Comparison of ENCODE assay signal across 12 cellular contexts in genomic region chr20:33679758-33680485, GRCh38. TPM values are rescaled to one million over a fixed set of nuclear protein-coding genes. Genes with fewer than 3 reads are reported as not detected.
DNase-seq lines count a peak whose midpoint lies in the region; ATAC-seq, FAIRE-seq and TF ChIP-seq lines count a peak whose summit lies in the region.
"Had no signal": no experiment of that assay in that cellular context is flagged by ENCODE, and none has a peak within 500 bp of the region (broad histone marks: within the 10 kb centered on the region; RNA-seq: fewer than 3 reads in every experiment).

No MANE protein-coding gene starts in this region.

- no peak for ATAC-seq in HepG2
- no peak for ATAC-seq in right lobe of liver
- peak; percentile 50 for ATAC-seq in HG03135 (IDR thresholded peaks at IDR 0.05; ENCODE audit: unreplicated experiment)
- no peak for ATAC-seq in HG02623 (IDR thresholded peaks at IDR 0.05; ENCODE audit: unreplicated experiment)

- no peak overlapping the region for H2BK12ac ChIP-seq in H9 (ENCODE audit: insufficient read length, low read depth, low read length)

- DNase-seq in HepG2 (ENCODE audit: low spot score), result no peak
- no peak for DNase-seq in right lobe of liver
- peak; percentile 45 for DNase-seq in activated effector memory CD4-positive, alpha-beta T cell treated with Interleukin-2 at 50 U/mL for 16 hours
- DNase-seq in H9, result no peak
- DNase-seq in T1000 (lab: John Stamatoyannopoulos, UW), result no peak
- DNase-seq in NCI-H2171 treated with DMSO at 0.1 percent for 48 hours (lab: John Stamatoyannopoulos, UW), result no peak
- DNase-seq: islet precursor cell, NCI-H1694 had no signal

- intact Hi-C loops in HepG2 (cut with micrococcal nuclease; ENCODE audit: unreplicated experiment) (no loop called here), right lobe of liver (cut with DNase I) (loop anchor here in 1 of 2 donors (10.0 kb wide), 1 partner anchor 45 kb away; the partner anchor contains the start of gene PXMP4)

- CTCF ChIA-PET in HepG2 (lab: Yijun Ruan, JAX; ENCODE audit: low intra/inter-chr PET ratio, low total read pairs), result no interaction called here

- no peak overlapping the region for H2BK15ac ChIP-seq in H9 (ENCODE audit: low read depth, low read length)

- no peaks in the 10 kb centered on the region for H3K79me1 ChIP-seq in H9 (ENCODE audit: insufficient read depth, low read depth, low read length, poor library complexity, severe bottlenecking)

- H3K4me3 ChIP-seq in HepG2 (replicated peaks in 1 of 3; ENCODE audit: insufficient read depth in 1 of 3, low read depth in 2 of 3, low read length in 3 of 3) (no peak overlapping the region), right lobe of liver (no peak overlapping the region)

- no peaks in the 10 kb centered on the region for H3K9me3 Mint-ChIP-seq in H9

- H3K14ac ChIP-seq in H9 (ENCODE audit: insufficient read depth, low read length), result no peak overlapping the region

- H3K27ac Mint-ChIP-seq in H9, result 0 out of 7 replicates have a peak overlapping the region, but pooled peaks of 1 of the 3 experiments have one; percentile 60

- no peak for FAIRE-seq in HepG2 (lab: Jason Lieb, UNC)
- FAIRE-seq: colon, H1 had no signal

- H4K20me1 ChIP-seq in HepG2 (ENCODE audit: insufficient read depth, low read length) (no peaks in the 10 kb centered on the region), H9 (ENCODE audit: control insufficient read depth, insufficient read depth, insufficient read length) (no peaks in the 10 kb centered on the region)

- H3K27me3 ChIP-seq in HepG2 (ENCODE audit: control insufficient read depth in 1 of 2, insufficient read depth in 2 of 2, low read length in 2 of 2) (no peaks in the 10 kb centered on the region), right lobe of liver (no peaks in the 10 kb centered on the region), H9 (ENCODE audit: insufficient read depth, low read length) (no peaks in the 10 kb centered on the region)

- no TSS peak for BruUV-seq in HepG2 (replicated peaks; lab: Mats Ljungman, UMichigan)

- 95% methylated on average over 18 of the region's 20 CpGs for WGBS in HepG2 (ENCODE audit: low lambda C conversion rate)
- WGBS in right lobe of liver (ENCODE audit: insufficient coverage, low coverage, low lambda C conversion rate, missing lambda C conversion rate), result 85% methylated on average over 11 of the region's 20 CpGs
- no CpG with 5 or more reads among the region's 20 CpGs for WGBS in H9 (ENCODE audit: extremely low coverage, insufficient read length, low lambda C conversion rate)

- no peaks in the 10 kb centered on the region; the same call in 1 of the 2 replicates for H3K27me3 Mint-ChIP-seq in H9 (ENCODE audit: low read depth)

- H3K79me2 ChIP-seq in HepG2 (ENCODE audit: insufficient read depth, low read length) (peaks cover 14% of the 10 kb centered on the region), H9 (ENCODE audit: insufficient read depth, low read length) (peaks cover 7% of the 10 kb centered on the region; the same call in 1 of the 2 replicates)

- H3K36me3 ChIP-seq in HepG2 (replicated peaks in 1 of 2; ENCODE audit: control insufficient read depth in 1 of 2, insufficient read depth in 2 of 2, low read length in 2 of 2), result peaks cover 9 to 28% of the 10 kb centered on the region in 2 experiments; a peak in 4 of 5 replicates
- H3K36me3 ChIP-seq in right lobe of liver, result no peaks in the 10 kb centered on the region

- TF ChIP-seq POLR2A in HepG2 (IDR thresholded peaks at IDR 0.05; ENCODE audit: insufficient read depth in 1 of 2, low read depth in 2 of 2, low read length in 2 of 2) (no peak; a peak in 1 of 4 replicates), right lobe of liver (IDR thresholded peaks at IDR 0.05) (no peak)

- H3K56ac ChIP-seq in H9 (ENCODE audit: insufficient read length, low read depth, low read length), result no peak overlapping the region

- no peak overlapping the region for H3K18ac ChIP-seq in H9 (ENCODE audit: insufficient read length, low read depth, low read length)

- TF ChIP-seq RAD21 in HepG2 (CRISPR knock-in tag; IDR thresholded peaks at IDR 0.05), result no peak

- TF ChIP-seq CTCF in HepG2 (CRISPR knock-in tag; IDR thresholded peaks at IDR 0.05) (no peak), right lobe of liver (IDR thresholded peaks at IDR 0.05) (no peak), H9 (conservative IDR thresholded peaks at IDR 0.05) (no peak)

- no peak overlapping the region for H3K4me3 Mint-ChIP-seq in H9

- no peak overlapping the region for H2BK5ac ChIP-seq in H9 (ENCODE audit: insufficient read length, low read length)

- no peak overlapping the region for H3K23ac ChIP-seq in H9 (ENCODE audit: insufficient read length, low read depth, low read length)

- in situ Hi-C loops in HepG2 (cut with HindIII; ENCODE audit: extremely low pct_ligation_motif_present, low pct_unique_long_range_greater_than_20kb), result no loop called here

- peaks cover 7% of the 10 kb centered on the region for H3K23me2 ChIP-seq in H9 (ENCODE audit: insufficient read length, low read depth, low read length, poor library complexity, severe bottlenecking)

- peaks cover 25% of the 10 kb centered on the region in 2 experiments for H3K4me1 Mint-ChIP-seq in H9

- no peak for TF ChIP-seq EP300 in HepG2 (IDR thresholded peaks at IDR 0.05; ENCODE audit: low read depth in 2 of 2, low read length in 2 of 2)
- no peak for TF ChIP-seq EP300 in HepG2 (CRISPR knock-in tag; IDR thresholded peaks at IDR 0.05; ENCODE audit: borderline replicate concordance)

- H2BK120ac ChIP-seq in H9 (ENCODE audit: low read depth, low read length, poor library complexity, severe bottlenecking), result no peak overlapping the region

- H4K5ac ChIP-seq in H9 (ENCODE audit: insufficient read length, low read depth, low read length), result no peak overlapping the region

- POLR2A ChIA-PET in HepG2 (lab: Yijun Ruan, JAX), result interaction anchor here (1.3 kb wide), 1 partner anchor 16 kb away, joined by 7 read pairs; no protein-coding TSS in a partner anchor

- no peak overlapping the region for H3K4me2 ChIP-seq in HepG2 (ENCODE audit: low read depth, low read length)
- H3K4me2 ChIP-seq in H9 (ENCODE audit: insufficient read depth, insufficient read length, low read length), result no peak overlapping the region

- H2BK20ac ChIP-seq in H9 (ENCODE audit: low read depth, low read length, poor library complexity, severe bottlenecking), result no peak overlapping the region

- no peak overlapping the region for H2AFZ ChIP-seq in HepG2 (ENCODE audit: low read length)
- H2AFZ ChIP-seq in H9 (ENCODE audit: low read length), result no peak overlapping the region

- H3K4ac ChIP-seq in H9 (ENCODE audit: low read depth, low read length), result no peak overlapping the region

- H3K9ac ChIP-seq in HepG2 (ENCODE audit: insufficient read depth, low read depth, low read length) (no peak overlapping the region), H9 (ENCODE audit: extremely low read depth, insufficient read length, low read length) (no peak overlapping the region)

- H4K8ac ChIP-seq in H9 (replicated peaks; ENCODE audit: insufficient read length, low read depth, low read length), result no peak overlapping the region

- H3T11ph ChIP-seq in H9 (ENCODE audit: low read length), result no peak overlapping the region

- no peak overlapping the region for H2AK5ac ChIP-seq in H9 (ENCODE audit: insufficient read length, low read length)

- H3K27ac ChIP-seq in HepG2 (ENCODE audit: extremely low read length, insufficient read depth, low read length) (no peak overlapping the region), right lobe of liver (no peak overlapping the region), H9 (ENCODE audit: insufficient read length, low read depth, low read length) (no peak overlapping the region)

- H3K4me1 ChIP-seq in HepG2 (ENCODE audit: insufficient read depth, low read length) (peaks cover 24% of the 10 kb centered on the region), right lobe of liver (peaks cover 0 to 3% (median 0%) of the 10 kb centered on the region in 4 donors), H9 (ENCODE audit: insufficient read depth, low read length) (no peaks in the 10 kb centered on the region)

- H3K9me3 ChIP-seq in HepG2 (ENCODE audit: low read length) (no peaks in the 10 kb centered on the region), right lobe of liver (no peaks in the 10 kb centered on the region), H9 (ENCODE audit: control insufficient read depth, low read depth, low read length) (no peaks in the 10 kb centered on the region)

- peaks cover 27 to 65% (median 41%) of the 10 kb centered on the region in 3 experiments; a peak in 6 of 7 replicates for H3K36me3 Mint-ChIP-seq in H9 (ENCODE audit: insufficient read depth in 1 of 3, low read depth in 3 of 3)

- H4K91ac ChIP-seq in H9 (ENCODE audit: insufficient read length, low read depth, low read length), result no peak overlapping the region

RNA-seq across cellular contexts. Expression of gene NECAB3, which starts 5.7 kb away (rescaled TPM):
- 26.4 and 61.5 TPM in 2 replicates for total RNA-seq in HepG2 (2016; rRNA removed; fragmentation: Illumina TruSeq; extraction: Trizol)
- total RNA-seq in HepG2 (2016; cell fraction: cytosol; rRNA removed; fragmentation: Illumina TruSeq; extraction: Trizol; ENCODE audit: low read depth), result 43.9 and 46.0 TPM in 2 replicates
- total RNA-seq in HepG2 (2016; cell fraction: insoluble cytoplasmic fraction; rRNA removed; fragmentation: Illumina TruSeq; extraction: Trizol), result 23.2 and 62.1 TPM in 2 replicates
- total RNA-seq in HepG2 (2016; cell fraction: membrane; rRNA removed; fragmentation: Illumina TruSeq; extraction: Trizol), result 62.7 and 67.8 TPM in 2 replicates
- total RNA-seq in HepG2 (2016; cell fraction: nucleus; rRNA removed; fragmentation: Illumina TruSeq; extraction: Trizol), result 71.4 and 86.1 TPM in 2 replicates
- polyA plus RNA-seq in HepG2 (2011; rRNA removed), result 65.5 and 81.8 TPM in 2 replicates
- 30.3 and 70.4 TPM in 2 replicates for polyA plus RNA-seq in HepG2 (2011; cell fraction: cytosol; rRNA removed)
- polyA plus RNA-seq in HepG2 (2011; cell fraction: nucleus; rRNA removed), result 585 and 688 TPM in 2 replicates
- 32.0 and 41.2 TPM in 2 replicates for polyA plus RNA-seq in HepG2 (2012)
- polyA plus RNA-seq in HepG2 (2016; cell fraction: cytosol; fragmentation: Illumina TruSeq; extraction: Trizol; ENCODE audit: low read depth), result 18.6 and 21.1 TPM in 2 replicates
- polyA plus RNA-seq in HepG2 (2016; cell fraction: insoluble cytoplasmic fraction; fragmentation: Illumina TruSeq; extraction: Trizol; ENCODE audit: low read depth), result 21.8 and 29.6 TPM in 2 replicates
- 29.2 TPM in 2 replicates for polyA plus RNA-seq in HepG2 (2016; cell fraction: membrane; fragmentation: Illumina TruSeq; extraction: Trizol; ENCODE audit: low read depth)
- 161 and 163 TPM in 2 replicates for polyA plus RNA-seq in HepG2 (2016; cell fraction: nucleus; fragmentation: Illumina TruSeq; extraction: Trizol; ENCODE audit: insufficient read depth, low read depth)
- polyA minus RNA-seq in HepG2 (2011; rRNA and poly(A)+ RNA removed; ENCODE audit: low replicate concordance), result 148 and 154 TPM in 2 replicates
- 27.1 and 33.2 TPM in 2 replicates for polyA minus RNA-seq in HepG2 (2011; cell fraction: cytosol; rRNA and poly(A)+ RNA removed)
- 103 and 112 TPM in 2 replicates for polyA minus RNA-seq in HepG2 (2011; cell fraction: nucleus; rRNA and poly(A)+ RNA removed)
- 10 to 100 TPM; 13.2 to 21.9 (median 19.2) TPM for total RNA-seq in right lobe of liver
- total RNA-seq in H9 (2021), result 51.5 and 57.7 TPM in 2 replicates

RNA-seq across cellular contexts. Expression of gene E2F1, which starts 6.3 kb away (rescaled TPM):
- total RNA-seq in HepG2 (2016; rRNA removed; fragmentation: Illumina TruSeq; extraction: Trizol), result 25.3 and 39.4 TPM in 2 replicates
- total RNA-seq in HepG2 (2016; cell fraction: cytosol; rRNA removed; fragmentation: Illumina TruSeq; extraction: Trizol; ENCODE audit: low read depth), result 23.5 and 26.5 TPM in 2 replicates
- 22.9 and 41.6 TPM in 2 replicates for total RNA-seq in HepG2 (2016; cell fraction: insoluble cytoplasmic fraction; rRNA removed; fragmentation: Illumina TruSeq; extraction: Trizol)
- 49.7 and 51.9 TPM in 2 replicates for total RNA-seq in HepG2 (2016; cell fraction: membrane; rRNA removed; fragmentation: Illumina TruSeq; extraction: Trizol)
- 29.5 and 34.7 TPM in 2 replicates for total RNA-seq in HepG2 (2016; cell fraction: nucleus; rRNA removed; fragmentation: Illumina TruSeq; extraction: Trizol)
- 22.5 and 25.5 TPM in 2 replicates for polyA plus RNA-seq in HepG2 (2011; rRNA removed)
- polyA plus RNA-seq in HepG2 (2011; cell fraction: cytosol; rRNA removed), result 14.5 and 25.4 TPM in 2 replicates
- 50.7 and 66.4 TPM in 2 replicates for polyA plus RNA-seq in HepG2 (2011; cell fraction: nucleus; rRNA removed)
- 14.4 and 23.5 TPM in 2 replicates for polyA plus RNA-seq in HepG2 (2012)
- 39.6 and 41.6 TPM in 2 replicates for polyA plus RNA-seq in HepG2 (2016; cell fraction: cytosol; fragmentation: Illumina TruSeq; extraction: Trizol; ENCODE audit: low read depth)
- polyA plus RNA-seq in HepG2 (2016; cell fraction: insoluble cytoplasmic fraction; fragmentation: Illumina TruSeq; extraction: Trizol; ENCODE audit: low read depth), result 32.3 and 37.3 TPM in 2 replicates
- 56.5 and 59.4 TPM in 2 replicates for polyA plus RNA-seq in HepG2 (2016; cell fraction: membrane; fragmentation: Illumina TruSeq; extraction: Trizol; ENCODE audit: low read depth)
- polyA plus RNA-seq in HepG2 (2016; cell fraction: nucleus; fragmentation: Illumina TruSeq; extraction: Trizol; ENCODE audit: insufficient read depth, low read depth), result 97.6 and 106 TPM in 2 replicates
- polyA minus RNA-seq in HepG2 (2011; rRNA and poly(A)+ RNA removed; ENCODE audit: low replicate concordance), result 35.0 and 64.5 TPM in 2 replicates
- polyA minus RNA-seq in HepG2 (2011; cell fraction: cytosol; rRNA and poly(A)+ RNA removed), result 7.4 and 10.7 TPM in 2 replicates
- 8.0 and 10.6 TPM in 2 replicates for polyA minus RNA-seq in HepG2 (2011; cell fraction: nucleus; rRNA and poly(A)+ RNA removed)
- 1 to 10 TPM in 2 of 6 experiments, under 1 TPM in 4; 0.24 to 8.8 (median 0.77) TPM for total RNA-seq in right lobe of liver
- total RNA-seq in H9 (2021), result 57.9 and 58.7 TPM in 2 replicates

RNA-seq across cellular contexts. Expression of gene ACTL10, which starts 13.2 kb away (rescaled TPM):
- total RNA-seq in HepG2 (2016; rRNA removed; fragmentation: Illumina TruSeq; extraction: Trizol), result not detected in 2 replicates
- not detected in 2 replicates for total RNA-seq in HepG2 (2016; cell fraction: cytosol; rRNA removed; fragmentation: Illumina TruSeq; extraction: Trizol; ENCODE audit: low read depth)
- total RNA-seq in HepG2 (2016; cell fraction: insoluble cytoplasmic fraction; rRNA removed; fragmentation: Illumina TruSeq; extraction: Trizol), result not detected in 2 replicates
- not detected in 2 replicates for total RNA-seq in HepG2 (2016; cell fraction: membrane; rRNA removed; fragmentation: Illumina TruSeq; extraction: Trizol)
- total RNA-seq in HepG2 (2016; cell fraction: nucleus; rRNA removed; fragmentation: Illumina TruSeq; extraction: Trizol), result not detected in 2 replicates
- polyA plus RNA-seq in HepG2 (2011; rRNA removed), result not detected in 2 replicates
- polyA plus RNA-seq in HepG2 (2011; cell fraction: cytosol; rRNA removed), result not detected in 2 replicates
- polyA plus RNA-seq in HepG2 (2011; cell fraction: nucleus; rRNA removed), result not detected in 2 replicates
- 0.11 and 0.12 TPM in 2 replicates for polyA plus RNA-seq in HepG2 (2012)
- polyA plus RNA-seq in HepG2 (2016; cell fraction: cytosol; fragmentation: Illumina TruSeq; extraction: Trizol; ENCODE audit: low read depth), result not detected in 2 replicates
- not detected in 2 replicates for polyA plus RNA-seq in HepG2 (2016; cell fraction: insoluble cytoplasmic fraction; fragmentation: Illumina TruSeq; extraction: Trizol; ENCODE audit: low read depth)
- polyA plus RNA-seq in HepG2 (2016; cell fraction: membrane; fragmentation: Illumina TruSeq; extraction: Trizol; ENCODE audit: low read depth), result not detected in 2 replicates
- polyA plus RNA-seq in HepG2 (2016; cell fraction: nucleus; fragmentation: Illumina TruSeq; extraction: Trizol; ENCODE audit: insufficient read depth, low read depth), result not detected in 2 replicates
- 0.12 and 3.5 TPM in 2 replicates for polyA minus RNA-seq in HepG2 (2011; rRNA and poly(A)+ RNA removed; ENCODE audit: low replicate concordance)
- not detected in 2 replicates for polyA minus RNA-seq in HepG2 (2011; cell fraction: cytosol; rRNA and poly(A)+ RNA removed)
- polyA minus RNA-seq in HepG2 (2011; cell fraction: nucleus; rRNA and poly(A)+ RNA removed), result not detected in 2 replicates
- total RNA-seq in right lobe of liver, result 1 to 10 TPM in 1 of 6 experiments, under 1 TPM in 4, not detected in 1; 0.20 to 1.1 (median 0.56) TPM
- total RNA-seq in H9 (2021), result 0.46 and 0.55 TPM in 2 replicates
- total RNA-seq: H1 had no signal

RNA-seq across cellular contexts. Expression of gene C20orf144, which starts 17.8 kb away (rescaled TPM):
- total RNA-seq in HepG2 (2016; rRNA removed; fragmentation: Illumina TruSeq; extraction: Trizol) (0.09 and 0.14 TPM in 2 replicates), right lobe of liver (under 1 TPM in 1 of 6 experiments, not detected in 5; 0.18 TPM), H9 (2021) (0.24 and 0.26 TPM in 2 replicates)
- 0.30 and 0.35 TPM in 2 replicates for total RNA-seq in HepG2 (2016; cell fraction: cytosol; rRNA removed; fragmentation: Illumina TruSeq; extraction: Trizol; ENCODE audit: low read depth)
- 0.11 TPM in 1 of 2 replicates, not detected in the other for total RNA-seq in HepG2 (2016; cell fraction: insoluble cytoplasmic fraction; rRNA removed; fragmentation: Illumina TruSeq; extraction: Trizol)
- 0.37 and 0.38 TPM in 2 replicates for total RNA-seq in HepG2 (2016; cell fraction: membrane; rRNA removed; fragmentation: Illumina TruSeq; extraction: Trizol)
- total RNA-seq in HepG2 (2016; cell fraction: nucleus; rRNA removed; fragmentation: Illumina TruSeq; extraction: Trizol), result 0.31 and 0.37 TPM in 2 replicates
- 0.16 TPM in 2 replicates for polyA plus RNA-seq in HepG2 (2011; rRNA removed)
- 0.17 and 0.29 TPM in 2 replicates for polyA plus RNA-seq in HepG2 (2011; cell fraction: cytosol; rRNA removed)
- 0.18 and 0.24 TPM in 2 replicates for polyA plus RNA-seq in HepG2 (2011; cell fraction: nucleus; rRNA removed)
- 0.21 and 0.32 TPM in 2 replicates for polyA plus RNA-seq in HepG2 (2012)
- 0.12 and 0.15 TPM in 2 replicates for polyA plus RNA-seq in HepG2 (2016; cell fraction: cytosol; fragmentation: Illumina TruSeq; extraction: Trizol; ENCODE audit: low read depth)
- polyA plus RNA-seq in HepG2 (2016; cell fraction: insoluble cytoplasmic fraction; fragmentation: Illumina TruSeq; extraction: Trizol; ENCODE audit: low read depth), result 0.20 and 0.21 TPM in 2 replicates
- 0.27 and 0.39 TPM in 2 replicates for polyA plus RNA-seq in HepG2 (2016; cell fraction: membrane; fragmentation: Illumina TruSeq; extraction: Trizol; ENCODE audit: low read depth)
- polyA plus RNA-seq in HepG2 (2016; cell fraction: nucleus; fragmentation: Illumina TruSeq; extraction: Trizol; ENCODE audit: insufficient read depth, low read depth), result not detected in 2 replicates
- 0.58 TPM in 1 of 2 replicates, not detected in the other for polyA minus RNA-seq in HepG2 (2011; rRNA and poly(A)+ RNA removed; ENCODE audit: low replicate concordance)
- not detected in 2 replicates for polyA minus RNA-seq in HepG2 (2011; cell fraction: cytosol; rRNA and poly(A)+ RNA removed)
- polyA minus RNA-seq in HepG2 (2011; cell fraction: nucleus; rRNA and poly(A)+ RNA removed), result 0.26 TPM in 1 of 2 replicates, not detected in the other

RNA-seq across cellular contexts. Expression of gene PXMP4, which starts 40.2 kb away (rescaled TPM):
- not detected in 2 replicates for total RNA-seq in HepG2 (2016; rRNA removed; fragmentation: Illumina TruSeq; extraction: Trizol)
- total RNA-seq in HepG2 (2016; cell fraction: cytosol; rRNA removed; fragmentation: Illumina TruSeq; extraction: Trizol; ENCODE audit: low read depth), result not detected in 2 replicates
- not detected in 2 replicates for total RNA-seq in HepG2 (2016; cell fraction: insoluble cytoplasmic fraction; rRNA removed; fragmentation: Illumina TruSeq; extraction: Trizol)
- total RNA-seq in HepG2 (2016; cell fraction: membrane; rRNA removed; fragmentation: Illumina TruSeq; extraction: Trizol), result not detected in 2 replicates
- total RNA-seq in HepG2 (2016; cell fraction: nucleus; rRNA removed; fragmentation: Illumina TruSeq; extraction: Trizol), result not detected in 2 replicates
- polyA plus RNA-seq in HepG2 (2011; rRNA removed), result not detected in 2 replicates
- 0.01 TPM in 1 of 2 replicates, not detected in the other for polyA plus RNA-seq in HepG2 (2011; cell fraction: cytosol; rRNA removed)
- not detected in 2 replicates for polyA plus RNA-seq in HepG2 (2011; cell fraction: nucleus; rRNA removed)
- polyA plus RNA-seq in HepG2 (2012), result 0.07 TPM in 1 of 2 replicates, not detected in the other
- polyA plus RNA-seq in HepG2 (2016; cell fraction: cytosol; fragmentation: Illumina TruSeq; extraction: Trizol; ENCODE audit: low read depth), result not detected in 2 replicates
- not detected in 2 replicates for polyA plus RNA-seq in HepG2 (2016; cell fraction: insoluble cytoplasmic fraction; fragmentation: Illumina TruSeq; extraction: Trizol; ENCODE audit: low read depth)
- polyA plus RNA-seq in HepG2 (2016; cell fraction: membrane; fragmentation: Illumina TruSeq; extraction: Trizol; ENCODE audit: low read depth), result not detected in 2 replicates
- not detected in 2 replicates for polyA plus RNA-seq in HepG2 (2016; cell fraction: nucleus; fragmentation: Illumina TruSeq; extraction: Trizol; ENCODE audit: insufficient read depth, low read depth)
- polyA minus RNA-seq in HepG2 (2011; rRNA and poly(A)+ RNA removed; ENCODE audit: low replicate concordance), result 0.20 and 11.4 TPM in 2 replicates
- not detected in 2 replicates for polyA minus RNA-seq in HepG2 (2011; cell fraction: cytosol; rRNA and poly(A)+ RNA removed)
- not detected in 2 replicates for polyA minus RNA-seq in HepG2 (2011; cell fraction: nucleus; rRNA and poly(A)+ RNA removed)
- 10 to 100 TPM in 4 of 6 experiments, 1 to 10 TPM in 2; 5.5 to 17.8 (median 12.9) TPM for total RNA-seq in right lobe of liver
- total RNA-seq in H9 (2021), result 4.5 and 5.7 TPM in 2 replicates
